1 cellular context compared by ENCODE assay signal in the genomic region with DNA sequence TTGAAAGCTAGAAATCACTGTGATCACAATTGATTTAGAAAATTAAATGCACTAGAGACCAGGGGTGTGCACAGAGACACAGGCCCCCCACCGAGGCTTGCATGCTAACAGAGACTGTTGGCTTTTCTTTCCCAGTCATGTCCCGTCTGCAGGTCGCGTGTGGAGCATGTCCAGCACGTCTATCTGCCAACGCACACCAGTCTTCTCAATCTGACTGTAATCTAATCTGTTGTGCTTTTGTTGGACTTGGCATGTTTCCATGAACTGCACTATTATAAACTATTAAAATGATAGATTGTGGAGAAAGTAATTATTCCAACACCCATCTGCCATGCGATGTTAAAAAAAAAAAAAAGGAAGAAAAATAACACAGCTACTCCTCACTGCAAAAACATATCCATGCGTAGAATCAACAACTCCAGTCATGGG.
TF ChIP-seq lines count a peak whose summit lies in the region.

No MANE protein-coding gene starts in this region.

TF ChIP-seq in HEK293, 187 proteins besides CTCF, POLR2A, EP300 and RAD21 (continues in another document):
- TF ChIP-seq ZIC2 (tag by site-specific recombination; IDR thresholded peaks at IDR 0.05) (peak; percentile 85), OSR2 (tag by site-specific recombination; IDR thresholded peaks at IDR 0.05) (peak; percentile 93), ZNF341 (tag by site-specific recombination; IDR thresholded peaks at IDR 0.05; ENCODE audit: low read depth) (peak; percentile 37; the same call in 1 of the 2 replicates), SP7 (tag by site-specific recombination; IDR thresholded peaks at IDR 0.05) (peak; percentile 84), ZNF664 (tag by site-specific recombination; IDR thresholded peaks at IDR 0.05) (peak; percentile 93), MYNN (tag by site-specific recombination; IDR thresholded peaks at IDR 0.05; ENCODE audit: borderline replicate concordance) (no peak), ZNF473 (tag by site-specific recombination; IDR thresholded peaks at IDR 0.05) (no peak), ZNF19 (tag by site-specific recombination; IDR thresholded peaks at IDR 0.05; ENCODE audit: low read depth) (peak; percentile 75; the same call in 1 of the 2 replicates), ZNF324 (tag by site-specific recombination; IDR thresholded peaks at IDR 0.05) (peak; percentile 74; the same call in 1 of the 2 replicates), ZNF670 (tag by site-specific recombination; IDR thresholded peaks at IDR 0.05; ENCODE audit: low read depth) (no peak), ZNF138 (tag by site-specific recombination; IDR thresholded peaks at IDR 0.05; ENCODE audit: borderline replicate concordance) (no peak), ZNF174 (tag by site-specific recombination; IDR thresholded peaks at IDR 0.05) (no peak), ZNF76 (tag by site-specific recombination; IDR thresholded peaks at IDR 0.05; ENCODE audit: borderline replicate concordance, low read depth) (no peak), ZNF837 (tag by site-specific recombination; IDR thresholded peaks at IDR 0.05) (no peak), BCL11B (tag by site-specific recombination; IDR thresholded peaks at IDR 0.05; ENCODE audit: low read depth) (0 out of 2 replicates have a peak, but pooled peaks have one; percentile 65), WT1 (tag by site-specific recombination; IDR thresholded peaks at IDR 0.05) (peak; percentile 98)
- TF ChIP-seq, protein P1, sequence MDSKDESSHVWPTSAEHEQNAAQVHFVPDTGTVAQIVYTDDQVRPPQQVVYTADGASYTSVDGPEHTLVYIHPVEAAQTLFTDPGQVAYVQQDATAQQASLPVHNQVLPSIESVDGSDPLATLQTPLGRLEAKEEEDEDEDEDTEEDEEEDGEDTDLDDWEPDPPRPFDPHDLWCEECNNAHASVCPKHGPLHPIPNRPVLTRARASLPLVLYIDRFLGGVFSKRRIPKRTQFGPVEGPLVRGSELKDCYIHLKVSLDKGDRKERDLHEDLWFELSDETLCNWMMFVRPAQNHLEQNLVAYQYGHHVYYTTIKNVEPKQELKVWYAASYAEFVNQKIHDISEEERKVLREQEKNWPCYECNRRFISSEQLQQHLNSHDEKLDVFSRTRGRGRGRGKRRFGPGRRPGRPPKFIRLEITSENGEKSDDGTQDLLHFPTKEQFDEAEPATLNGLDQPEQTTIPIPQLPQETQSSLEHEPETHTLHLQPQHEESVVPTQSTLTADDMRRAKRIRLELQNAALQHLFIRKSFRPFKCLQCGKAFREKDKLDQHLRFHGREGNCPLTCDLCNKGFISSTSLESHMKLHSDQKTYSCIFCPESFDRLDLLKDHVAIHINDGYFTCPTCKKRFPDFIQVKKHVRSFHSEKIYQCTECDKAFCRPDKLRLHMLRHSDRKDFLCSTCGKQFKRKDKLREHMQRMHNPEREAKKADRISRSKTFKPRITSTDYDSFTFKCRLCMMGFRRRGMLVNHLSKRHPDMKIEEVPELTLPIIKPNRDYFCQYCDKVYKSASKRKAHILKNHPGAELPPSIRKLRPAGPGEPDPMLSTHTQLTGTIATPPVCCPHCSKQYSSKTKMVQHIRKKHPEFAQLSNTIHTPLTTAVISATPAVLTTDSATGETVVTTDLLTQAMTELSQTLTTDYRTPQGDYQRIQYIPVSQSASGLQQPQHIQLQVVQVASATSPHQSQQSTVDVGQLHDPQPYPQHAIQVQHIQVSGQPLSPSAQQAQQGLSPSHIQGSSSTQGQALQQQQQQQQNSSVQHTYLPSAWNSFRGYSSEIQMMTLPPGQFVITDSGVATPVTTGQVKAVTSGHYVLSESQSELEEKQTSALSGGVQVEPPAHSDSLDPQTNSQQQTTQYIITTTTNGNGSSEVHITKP (tag by site-specific recombination; IDR thresholded peaks at IDR 0.05): peak; percentile 51
- TF ChIP-seq, protein P2, sequence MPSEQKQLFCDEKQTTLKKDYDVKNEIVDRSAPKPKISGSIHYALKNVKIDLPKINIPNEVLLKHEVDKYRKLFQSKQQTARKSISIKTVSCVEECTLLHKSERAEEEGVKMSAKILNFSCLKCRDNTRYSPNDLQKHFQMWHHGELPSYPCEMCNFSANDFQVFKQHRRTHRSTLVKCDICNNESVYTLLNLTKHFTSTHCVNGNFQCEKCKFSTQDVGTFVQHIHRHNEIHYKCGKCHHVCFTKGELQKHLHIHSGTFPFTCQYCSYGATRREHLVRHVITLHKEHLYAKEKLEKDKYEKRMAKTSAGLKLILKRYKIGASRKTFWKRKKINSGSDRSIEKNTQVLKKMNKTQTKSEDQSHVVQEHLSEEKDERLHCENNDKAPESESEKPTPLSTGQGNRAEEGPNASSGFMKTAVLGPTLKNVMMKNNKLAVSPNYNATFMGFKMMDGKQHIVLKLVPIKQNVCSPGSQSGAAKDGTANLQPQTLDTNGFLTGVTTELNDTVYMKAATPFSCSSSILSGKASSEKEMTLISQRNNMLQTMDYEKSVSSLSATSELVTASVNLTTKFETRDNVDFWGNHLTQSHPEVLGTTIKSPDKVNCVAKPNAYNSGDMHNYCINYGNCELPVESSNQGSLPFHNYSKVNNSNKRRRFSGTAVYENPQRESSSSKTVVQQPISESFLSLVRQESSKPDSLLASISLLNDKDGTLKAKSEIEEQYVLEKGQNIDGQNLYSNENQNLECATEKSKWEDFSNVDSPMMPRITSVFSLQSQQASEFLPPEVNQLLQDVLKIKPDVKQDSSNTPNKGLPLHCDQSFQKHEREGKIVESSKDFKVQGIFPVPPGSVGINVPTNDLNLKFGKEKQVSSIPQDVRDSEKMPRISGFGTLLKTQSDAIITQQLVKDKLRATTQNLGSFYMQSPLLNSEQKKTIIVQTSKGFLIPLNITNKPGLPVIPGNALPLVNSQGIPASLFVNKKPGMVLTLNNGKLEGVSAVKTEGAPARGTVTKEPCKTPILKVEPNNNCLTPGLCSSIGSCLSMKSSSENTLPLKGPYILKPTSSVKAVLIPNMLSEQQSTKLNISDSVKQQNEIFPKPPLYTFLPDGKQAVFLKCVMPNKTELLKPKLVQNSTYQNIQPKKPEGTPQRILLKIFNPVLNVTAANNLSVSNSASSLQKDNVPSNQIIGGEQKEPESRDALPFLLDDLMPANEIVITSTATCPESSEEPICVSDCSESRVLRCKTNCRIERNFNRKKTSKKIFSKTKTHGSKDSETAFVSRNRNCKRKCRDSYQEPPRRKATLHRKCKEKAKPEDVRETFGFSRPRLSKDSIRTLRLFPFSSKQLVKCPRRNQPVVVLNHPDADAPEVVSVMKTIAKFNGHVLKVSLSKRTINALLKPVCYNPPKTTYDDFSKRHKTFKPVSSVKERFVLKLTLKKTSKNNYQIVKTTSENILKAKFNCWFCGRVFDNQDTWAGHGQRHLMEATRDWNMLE (tag by site-specific recombination; conservative IDR thresholded peaks at IDR 0.05; ENCODE audit: low read depth): 0 out of 2 replicates have a peak, but pooled peaks have one; percentile 38
- TF ChIP-seq, protein P3, sequence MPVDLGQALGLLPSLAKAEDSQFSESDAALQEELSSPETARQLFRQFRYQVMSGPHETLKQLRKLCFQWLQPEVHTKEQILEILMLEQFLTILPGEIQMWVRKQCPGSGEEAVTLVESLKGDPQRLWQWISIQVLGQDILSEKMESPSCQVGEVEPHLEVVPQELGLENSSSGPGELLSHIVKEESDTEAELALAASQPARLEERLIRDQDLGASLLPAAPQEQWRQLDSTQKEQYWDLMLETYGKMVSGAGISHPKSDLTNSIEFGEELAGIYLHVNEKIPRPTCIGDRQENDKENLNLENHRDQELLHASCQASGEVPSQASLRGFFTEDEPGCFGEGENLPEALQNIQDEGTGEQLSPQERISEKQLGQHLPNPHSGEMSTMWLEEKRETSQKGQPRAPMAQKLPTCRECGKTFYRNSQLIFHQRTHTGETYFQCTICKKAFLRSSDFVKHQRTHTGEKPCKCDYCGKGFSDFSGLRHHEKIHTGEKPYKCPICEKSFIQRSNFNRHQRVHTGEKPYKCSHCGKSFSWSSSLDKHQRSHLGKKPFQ (tag by site-specific recombination; IDR thresholded peaks at IDR 0.05): peak; percentile 94
- TF ChIP-seq, protein P4, sequence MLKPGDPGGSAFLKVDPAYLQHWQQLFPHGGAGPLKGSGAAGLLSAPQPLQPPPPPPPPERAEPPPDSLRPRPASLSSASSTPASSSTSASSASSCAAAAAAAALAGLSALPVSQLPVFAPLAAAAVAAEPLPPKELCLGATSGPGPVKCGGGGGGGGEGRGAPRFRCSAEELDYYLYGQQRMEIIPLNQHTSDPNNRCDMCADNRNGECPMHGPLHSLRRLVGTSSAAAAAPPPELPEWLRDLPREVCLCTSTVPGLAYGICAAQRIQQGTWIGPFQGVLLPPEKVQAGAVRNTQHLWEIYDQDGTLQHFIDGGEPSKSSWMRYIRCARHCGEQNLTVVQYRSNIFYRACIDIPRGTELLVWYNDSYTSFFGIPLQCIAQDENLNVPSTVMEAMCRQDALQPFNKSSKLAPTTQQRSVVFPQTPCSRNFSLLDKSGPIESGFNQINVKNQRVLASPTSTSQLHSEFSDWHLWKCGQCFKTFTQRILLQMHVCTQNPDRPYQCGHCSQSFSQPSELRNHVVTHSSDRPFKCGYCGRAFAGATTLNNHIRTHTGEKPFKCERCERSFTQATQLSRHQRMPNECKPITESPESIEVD (tag by site-specific recombination; IDR thresholded peaks at IDR 0.05): peak; percentile 97
- TF ChIP-seq, protein P5, sequence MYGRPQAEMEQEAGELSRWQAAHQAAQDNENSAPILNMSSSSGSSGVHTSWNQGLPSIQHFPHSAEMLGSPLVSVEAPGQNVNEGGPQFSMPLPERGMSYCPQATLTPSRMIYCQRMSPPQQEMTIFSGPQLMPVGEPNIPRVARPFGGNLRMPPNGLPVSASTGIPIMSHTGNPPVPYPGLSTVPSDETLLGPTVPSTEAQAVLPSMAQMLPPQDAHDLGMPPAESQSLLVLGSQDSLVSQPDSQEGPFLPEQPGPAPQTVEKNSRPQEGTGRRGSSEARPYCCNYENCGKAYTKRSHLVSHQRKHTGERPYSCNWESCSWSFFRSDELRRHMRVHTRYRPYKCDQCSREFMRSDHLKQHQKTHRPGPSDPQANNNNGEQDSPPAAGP (tag by site-specific recombination; IDR thresholded peaks at IDR 0.05): no peak
- TF ChIP-seq, protein P6, sequence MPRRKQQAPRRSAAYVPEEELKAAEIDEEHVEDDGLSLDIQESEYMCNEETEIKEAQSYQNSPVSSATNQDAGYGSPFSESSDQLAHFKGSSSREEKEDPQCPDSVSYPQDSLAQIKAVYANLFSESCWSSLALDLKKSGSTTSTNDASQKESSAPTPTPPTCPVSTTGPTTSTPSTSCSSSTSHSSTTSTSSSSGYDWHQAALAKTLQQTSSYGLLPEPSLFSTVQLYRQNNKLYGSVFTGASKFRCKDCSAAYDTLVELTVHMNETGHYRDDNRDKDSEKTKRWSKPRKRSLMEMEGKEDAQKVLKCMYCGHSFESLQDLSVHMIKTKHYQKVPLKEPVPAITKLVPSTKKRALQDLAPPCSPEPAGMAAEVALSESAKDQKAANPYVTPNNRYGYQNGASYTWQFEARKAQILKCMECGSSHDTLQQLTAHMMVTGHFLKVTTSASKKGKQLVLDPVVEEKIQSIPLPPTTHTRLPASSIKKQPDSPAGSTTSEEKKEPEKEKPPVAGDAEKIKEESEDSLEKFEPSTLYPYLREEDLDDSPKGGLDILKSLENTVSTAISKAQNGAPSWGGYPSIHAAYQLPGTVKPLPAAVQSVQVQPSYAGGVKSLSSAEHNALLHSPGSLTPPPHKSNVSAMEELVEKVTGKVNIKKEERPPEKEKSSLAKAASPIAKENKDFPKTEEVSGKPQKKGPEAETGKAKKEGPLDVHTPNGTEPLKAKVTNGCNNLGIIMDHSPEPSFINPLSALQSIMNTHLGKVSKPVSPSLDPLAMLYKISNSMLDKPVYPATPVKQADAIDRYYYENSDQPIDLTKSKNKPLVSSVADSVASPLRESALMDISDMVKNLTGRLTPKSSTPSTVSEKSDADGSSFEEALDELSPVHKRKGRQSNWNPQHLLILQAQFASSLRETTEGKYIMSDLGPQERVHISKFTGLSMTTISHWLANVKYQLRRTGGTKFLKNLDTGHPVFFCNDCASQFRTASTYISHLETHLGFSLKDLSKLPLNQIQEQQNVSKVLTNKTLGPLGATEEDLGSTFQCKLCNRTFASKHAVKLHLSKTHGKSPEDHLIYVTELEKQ (tag by site-specific recombination; IDR thresholded peaks at IDR 0.05; ENCODE audit: borderline replicate concordance): peak; percentile 30; the same call in 1 of the 2 replicates
- TF ChIP-seq, protein P7, sequence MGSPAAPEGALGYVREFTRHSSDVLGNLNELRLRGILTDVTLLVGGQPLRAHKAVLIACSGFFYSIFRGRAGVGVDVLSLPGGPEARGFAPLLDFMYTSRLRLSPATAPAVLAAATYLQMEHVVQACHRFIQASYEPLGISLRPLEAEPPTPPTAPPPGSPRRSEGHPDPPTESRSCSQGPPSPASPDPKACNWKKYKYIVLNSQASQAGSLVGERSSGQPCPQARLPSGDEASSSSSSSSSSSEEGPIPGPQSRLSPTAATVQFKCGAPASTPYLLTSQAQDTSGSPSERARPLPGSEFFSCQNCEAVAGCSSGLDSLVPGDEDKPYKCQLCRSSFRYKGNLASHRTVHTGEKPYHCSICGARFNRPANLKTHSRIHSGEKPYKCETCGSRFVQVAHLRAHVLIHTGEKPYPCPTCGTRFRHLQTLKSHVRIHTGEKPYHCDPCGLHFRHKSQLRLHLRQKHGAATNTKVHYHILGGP (tag by site-specific recombination; IDR thresholded peaks at IDR 0.05): 0 out of 2 replicates have a peak, but pooled peaks have one; percentile 48
- TF ChIP-seq, protein P8, sequence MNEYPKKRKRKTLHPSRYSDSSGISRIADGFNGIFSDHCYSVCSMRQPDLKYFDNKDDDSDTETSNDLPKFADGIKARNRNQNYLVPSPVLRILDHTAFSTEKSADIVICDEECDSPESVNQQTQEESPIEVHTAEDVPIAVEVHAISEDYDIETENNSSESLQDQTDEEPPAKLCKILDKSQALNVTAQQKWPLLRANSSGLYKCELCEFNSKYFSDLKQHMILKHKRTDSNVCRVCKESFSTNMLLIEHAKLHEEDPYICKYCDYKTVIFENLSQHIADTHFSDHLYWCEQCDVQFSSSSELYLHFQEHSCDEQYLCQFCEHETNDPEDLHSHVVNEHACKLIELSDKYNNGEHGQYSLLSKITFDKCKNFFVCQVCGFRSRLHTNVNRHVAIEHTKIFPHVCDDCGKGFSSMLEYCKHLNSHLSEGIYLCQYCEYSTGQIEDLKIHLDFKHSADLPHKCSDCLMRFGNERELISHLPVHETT (tag by site-specific recombination; IDR thresholded peaks at IDR 0.05): peak; percentile 67; the same call in 1 of the 2 replicates
- TF ChIP-seq, protein P9, sequence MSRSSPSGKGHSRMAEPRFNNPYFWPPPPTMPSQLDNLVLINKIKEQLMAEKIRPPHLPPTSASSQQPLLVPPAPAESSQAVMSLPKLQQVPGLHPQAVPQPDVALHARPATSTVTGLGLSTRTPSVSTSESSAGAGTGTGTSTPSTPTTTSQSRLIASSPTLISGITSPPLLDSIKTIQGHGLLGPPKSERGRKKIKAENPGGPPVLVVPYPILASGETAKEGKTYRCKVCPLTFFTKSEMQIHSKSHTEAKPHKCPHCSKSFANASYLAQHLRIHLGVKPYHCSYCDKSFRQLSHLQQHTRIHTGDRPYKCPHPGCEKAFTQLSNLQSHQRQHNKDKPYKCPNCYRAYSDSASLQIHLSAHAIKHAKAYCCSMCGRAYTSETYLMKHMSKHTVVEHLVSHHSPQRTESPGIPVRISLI (tag by site-specific recombination; IDR thresholded peaks at IDR 0.05): peak; percentile 88
- TF ChIP-seq, protein P10, sequence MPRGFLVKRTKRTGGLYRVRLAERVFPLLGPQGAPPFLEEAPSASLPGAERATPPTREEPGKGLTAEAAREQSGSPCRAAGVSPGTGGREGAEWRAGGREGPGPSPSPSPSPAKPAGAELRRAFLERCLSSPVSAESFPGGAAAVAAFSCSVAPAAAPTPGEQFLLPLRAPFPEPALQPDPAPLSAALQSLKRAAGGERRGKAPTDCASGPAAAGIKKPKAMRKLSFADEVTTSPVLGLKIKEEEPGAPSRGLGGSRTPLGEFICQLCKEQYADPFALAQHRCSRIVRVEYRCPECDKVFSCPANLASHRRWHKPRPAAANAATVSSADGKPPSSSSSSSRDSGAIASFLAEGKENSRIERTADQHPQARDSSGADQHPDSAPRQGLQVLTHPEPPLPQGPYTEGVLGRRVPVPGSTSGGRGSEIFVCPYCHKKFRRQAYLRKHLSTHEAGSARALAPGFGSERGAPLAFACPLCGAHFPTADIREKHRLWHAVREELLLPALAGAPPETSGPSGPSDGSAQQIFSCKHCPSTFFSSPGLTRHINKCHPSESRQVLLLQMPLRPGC (tag by site-specific recombination; IDR thresholded peaks at IDR 0.05): peak; percentile 61
